Comparison of ENCODE assay signal across 11 cellular contexts in genomic region chr4:92253986-92254671, GRCh38. TPM values are rescaled to one million over a fixed set of nuclear protein-coding genes. Genes with fewer than 3 reads are reported as not detected.
"Had no signal": no experiment of that assay in that cellular context is flagged by ENCODE, and none has a peak within 500 bp of the region (broad histone marks: within the 10 kb centered on the region; RNA-seq: fewer than 3 reads in every experiment).

No MANE protein-coding gene starts in this region.

- H3K9me3 ChIP-seq: HAP-1 had no signal

- ATAC-seq: HCT116 had no signal

- H3K27ac Mint-ChIP-seq: HFFc6, IgD-negative memory B cell had no signal

- H3K27me3 Mint-ChIP-seq: IgD-negative memory B cell had no signal

- H3K4me3 ChIP-seq: HAP-1 had no signal

- H3K36me3 ChIP-seq: HAP-1 had no signal

- H3K36me3 Mint-ChIP-seq: IgD-negative memory B cell had no signal

- H3K4me3 Mint-ChIP-seq: HFFc6, IgD-negative memory B cell had no signal

- FAIRE-seq: H54, HTR-8/SVneo had no signal

- H3K9ac ChIP-seq: KMS-11 had no signal

- H3K4me2 ChIP-seq: KMS-11 had no signal

- H3K4me1 ChIP-seq: HAP-1 had no signal

- DNase-seq: GOT3, HFFc6, Karpas-422, KBM-7 had no signal

- H3K4me1 Mint-ChIP-seq: IgD-negative memory B cell had no signal

- H3K27ac ChIP-seq: KMS-11 had no signal

RNA-seq across cellular contexts. Expression of gene GRID2, which starts 49.6 kb away (rescaled TPM):
- total RNA-seq: HFFc6, HT-29 had no signal
- polyA plus RNA-seq: IgD-negative memory B cell had no signal
